Comparison of ENCODE assay signal across 1 cellular context in the genomic region with DNA sequence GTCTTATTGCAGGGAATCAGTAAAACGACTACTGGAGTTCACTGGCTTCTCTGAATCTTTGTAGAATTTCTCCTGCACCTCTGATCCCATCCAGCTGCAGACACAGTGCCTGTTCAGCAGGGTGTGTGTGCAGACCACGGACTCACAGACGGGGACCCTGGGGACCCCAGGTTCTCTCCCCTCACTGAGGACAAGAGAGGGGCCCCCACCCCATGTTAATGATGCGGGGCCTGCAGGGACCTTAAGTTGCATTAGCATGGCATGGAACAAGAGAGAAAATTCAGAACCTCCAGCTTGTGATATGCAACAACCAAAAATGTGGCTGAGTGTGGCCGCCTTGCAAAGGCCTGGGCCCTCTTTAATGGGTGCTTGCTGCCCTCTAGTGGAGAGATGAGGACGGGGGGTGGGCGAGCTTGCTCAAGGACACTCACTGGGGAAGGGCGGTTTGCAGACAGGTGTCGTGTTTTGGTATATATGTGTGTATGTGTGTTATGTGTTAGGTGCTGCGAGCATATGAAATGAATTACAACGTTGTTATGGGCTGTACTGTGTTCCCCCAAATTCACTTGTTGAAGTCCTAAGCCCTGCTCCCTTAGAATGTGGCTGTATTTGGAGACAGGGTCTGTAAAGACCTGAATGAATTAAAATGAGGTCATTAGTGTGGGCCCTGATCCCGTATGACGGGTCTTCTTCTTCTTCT.
TF ChIP-seq lines count a peak whose summit lies in the region.

No MANE protein-coding gene starts in this region.

TF ChIP-seq in K562, 482 proteins besides CTCF, POLR2A, EP300 and RAD21 (continued from another document and continues in another):
- TF ChIP-seq, protein P1, sequence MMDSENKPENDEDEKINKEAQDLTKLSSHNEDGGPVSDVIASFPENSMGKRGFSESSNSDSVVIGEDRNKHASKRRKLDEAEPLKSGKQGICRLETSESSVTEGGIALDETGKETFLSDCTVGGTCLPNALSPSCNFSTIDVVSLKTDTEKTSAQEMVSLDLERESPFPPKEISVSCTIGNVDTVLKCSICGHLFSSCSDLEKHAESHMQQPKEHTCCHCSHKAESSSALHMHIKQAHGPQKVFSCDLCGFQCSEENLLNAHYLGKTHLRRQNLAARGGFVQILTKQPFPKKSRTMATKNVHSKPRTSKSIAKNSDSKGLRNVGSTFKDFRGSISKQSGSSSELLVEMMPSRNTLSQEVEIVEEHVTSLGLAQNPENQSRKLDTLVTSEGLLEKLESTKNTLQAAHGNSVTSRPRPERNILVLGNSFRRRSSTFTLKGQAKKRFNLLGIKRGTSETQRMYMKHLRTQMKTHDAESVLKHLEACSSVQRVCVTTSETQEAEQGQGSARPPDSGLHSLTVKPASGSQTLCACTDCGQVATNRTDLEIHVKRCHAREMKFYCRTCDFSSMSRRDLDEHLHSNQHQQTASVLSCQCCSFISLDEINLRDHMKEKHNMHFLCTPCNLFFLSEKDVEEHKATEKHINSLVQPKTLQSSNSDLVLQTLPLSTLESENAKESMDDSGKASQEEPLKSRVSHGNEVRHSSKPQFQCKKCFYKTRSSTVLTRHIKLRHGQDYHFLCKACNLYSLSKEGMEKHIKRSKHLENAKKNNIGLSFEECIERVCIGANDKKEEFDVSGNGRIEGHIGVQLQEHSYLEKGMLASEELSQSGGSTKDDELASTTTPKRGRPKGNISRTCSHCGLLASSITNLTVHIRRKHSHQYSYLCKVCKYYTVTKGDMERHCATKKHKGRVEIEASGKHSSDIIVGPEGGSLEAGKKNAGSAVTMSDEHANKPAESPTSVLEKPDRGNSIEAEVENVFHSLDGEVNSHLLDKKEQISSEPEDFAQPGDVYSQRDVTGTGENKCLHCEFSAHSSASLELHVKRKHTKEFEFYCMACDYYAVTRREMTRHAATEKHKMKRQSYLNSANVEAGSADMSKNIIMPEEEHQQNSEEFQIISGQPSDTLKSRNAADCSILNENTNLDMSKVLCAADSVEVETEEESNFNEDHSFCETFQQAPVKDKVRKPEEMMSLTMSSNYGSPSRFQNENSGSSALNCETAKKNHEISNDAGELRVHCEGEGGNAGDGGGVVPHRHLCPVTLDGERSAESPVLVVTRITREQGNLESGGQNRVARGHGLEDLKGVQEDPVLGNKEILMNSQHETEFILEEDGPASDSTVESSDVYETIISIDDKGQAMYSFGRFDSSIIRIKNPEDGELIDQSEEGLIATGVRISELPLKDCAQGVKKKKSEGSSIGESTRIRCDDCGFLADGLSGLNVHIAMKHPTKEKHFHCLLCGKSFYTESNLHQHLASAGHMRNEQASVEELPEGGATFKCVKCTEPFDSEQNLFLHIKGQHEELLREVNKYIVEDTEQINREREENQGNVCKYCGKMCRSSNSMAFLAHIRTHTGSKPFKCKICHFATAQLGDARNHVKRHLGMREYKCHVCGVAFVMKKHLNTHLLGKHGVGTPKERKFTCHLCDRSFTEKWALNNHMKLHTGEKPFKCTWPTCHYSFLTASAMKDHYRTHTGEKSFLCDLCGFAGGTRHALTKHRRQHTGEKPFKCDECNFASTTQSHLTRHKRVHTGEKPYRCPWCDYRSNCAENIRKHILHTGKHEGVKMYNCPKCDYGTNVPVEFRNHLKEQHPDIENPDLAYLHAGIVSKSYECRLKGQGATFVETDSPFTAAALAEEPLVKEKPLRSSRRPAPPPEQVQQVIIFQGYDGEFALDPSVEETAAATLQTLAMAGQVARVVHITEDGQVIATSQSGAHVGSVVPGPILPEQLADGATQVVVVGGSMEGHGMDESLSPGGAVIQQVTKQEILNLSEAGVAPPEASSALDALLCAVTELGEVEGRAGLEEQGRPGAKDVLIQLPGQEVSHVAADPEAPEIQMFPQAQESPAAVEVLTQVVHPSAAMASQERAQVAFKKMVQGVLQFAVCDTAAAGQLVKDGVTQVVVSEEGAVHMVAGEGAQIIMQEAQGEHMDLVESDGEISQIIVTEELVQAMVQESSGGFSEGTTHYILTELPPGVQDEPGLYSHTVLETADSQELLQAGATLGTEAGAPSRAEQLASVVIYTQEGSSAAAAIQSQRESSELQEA (IDR thresholded peaks at IDR 0.05; ENCODE audit: low read depth) = no peak
- TF ChIP-seq DNMT1 (IDR thresholded peaks at IDR 0.05) (no peak), TAF7 (tag; IDR thresholded peaks at IDR 0.05) (no peak), SIN3B (IDR thresholded peaks at IDR 0.05; ENCODE audit: low read depth) (0 out of 2 replicates have a peak, but pooled peaks have one; percentile 19), ZNF134 (CRISPR knock-in tag; conservative IDR thresholded peaks at IDR 0.05) (0 out of 2 replicates have a peak, but pooled peaks have one; percentile 30), SPI1 (IDR thresholded peaks at IDR 0.05; ENCODE audit: borderline replicate concordance, low read depth, low read length) (no peak), KDM2B (CRISPR knock-in tag; IDR thresholded peaks at IDR 0.05) (no peak; the same call in 1 of the 2 replicates), GATAD2A (IDR thresholded peaks at IDR 0.05) (no peak), ZFX (CRISPR knock-in tag; IDR thresholded peaks at IDR 0.05) (no peak), MYBL2 (IDR thresholded peaks at IDR 0.05; ENCODE audit: low read depth) (no peak), MYBL2 (CRISPR knock-in tag; IDR thresholded peaks at IDR 0.05; ENCODE audit: borderline replicate concordance) (no peak), ERF (CRISPR knock-in tag; IDR thresholded peaks at IDR 0.05) (peak; percentile 80; the same call in 1 of the 2 replicates), RBM34 (IDR thresholded peaks at IDR 0.05; ENCODE audit: borderline replicate concordance, insufficient read depth, low read length) (no peak), NFYB (IDR thresholded peaks at IDR 0.05; ENCODE audit: extremely low read depth, insufficient read length) (no peak), BCOR (IDR thresholded peaks at IDR 0.05) (no peak; the same call in 1 of the 2 replicates), FOSL1 (tag; conservative IDR thresholded peaks at IDR 0.05) (no peak; the same call in 1 of the 2 replicates), HNRNPH1 (optimal IDR thresholded peaks at IDR 0.05; ENCODE audit: low read depth, low read length) (no peak), HMGN3 (IDR thresholded peaks at IDR 0.05; ENCODE audit: borderline replicate concordance, extremely low read depth, insufficient read length, low read depth, low read length) (no peak), ZNF668 (CRISPR knock-in tag; IDR thresholded peaks at IDR 0.05) (0 out of 2 replicates have a peak, but pooled peaks have one; percentile 49), TBP (optimal IDR thresholded peaks at IDR 0.05; ENCODE audit: low read depth, low read length) (no peak), MTA3 (IDR thresholded peaks at IDR 0.05; ENCODE audit: borderline replicate concordance) (peak; percentile 57; the same call in 1 of the 2 replicates), NCOA2 (IDR thresholded peaks at IDR 0.05; ENCODE audit: partially characterized antibody in 2 of 2) (no peak), HDAC2 (IDR thresholded peaks at IDR 0.05) (peak; percentile 78), ELF1 (tag; IDR thresholded peaks at IDR 0.05) (no peak), ZNF212 (CRISPR knock-in tag; IDR thresholded peaks at IDR 0.05) (no peak), ZNF347 (CRISPR knock-in tag; IDR thresholded peaks at IDR 0.05; ENCODE audit: low read depth) (no peak)
- TF ChIP-seq, protein P2, sequence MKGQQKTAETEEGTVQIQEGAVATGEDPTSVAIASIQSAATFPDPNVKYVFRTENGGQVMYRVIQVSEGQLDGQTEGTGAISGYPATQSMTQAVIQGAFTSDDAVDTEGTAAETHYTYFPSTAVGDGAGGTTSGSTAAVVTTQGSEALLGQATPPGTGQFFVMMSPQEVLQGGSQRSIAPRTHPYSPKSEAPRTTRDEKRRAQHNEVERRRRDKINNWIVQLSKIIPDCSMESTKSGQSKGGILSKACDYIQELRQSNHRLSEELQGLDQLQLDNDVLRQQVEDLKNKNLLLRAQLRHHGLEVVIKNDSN (CRISPR knock-in tag; IDR thresholded peaks at IDR 0.05) = no peak
- TF ChIP-seq, protein P3, sequence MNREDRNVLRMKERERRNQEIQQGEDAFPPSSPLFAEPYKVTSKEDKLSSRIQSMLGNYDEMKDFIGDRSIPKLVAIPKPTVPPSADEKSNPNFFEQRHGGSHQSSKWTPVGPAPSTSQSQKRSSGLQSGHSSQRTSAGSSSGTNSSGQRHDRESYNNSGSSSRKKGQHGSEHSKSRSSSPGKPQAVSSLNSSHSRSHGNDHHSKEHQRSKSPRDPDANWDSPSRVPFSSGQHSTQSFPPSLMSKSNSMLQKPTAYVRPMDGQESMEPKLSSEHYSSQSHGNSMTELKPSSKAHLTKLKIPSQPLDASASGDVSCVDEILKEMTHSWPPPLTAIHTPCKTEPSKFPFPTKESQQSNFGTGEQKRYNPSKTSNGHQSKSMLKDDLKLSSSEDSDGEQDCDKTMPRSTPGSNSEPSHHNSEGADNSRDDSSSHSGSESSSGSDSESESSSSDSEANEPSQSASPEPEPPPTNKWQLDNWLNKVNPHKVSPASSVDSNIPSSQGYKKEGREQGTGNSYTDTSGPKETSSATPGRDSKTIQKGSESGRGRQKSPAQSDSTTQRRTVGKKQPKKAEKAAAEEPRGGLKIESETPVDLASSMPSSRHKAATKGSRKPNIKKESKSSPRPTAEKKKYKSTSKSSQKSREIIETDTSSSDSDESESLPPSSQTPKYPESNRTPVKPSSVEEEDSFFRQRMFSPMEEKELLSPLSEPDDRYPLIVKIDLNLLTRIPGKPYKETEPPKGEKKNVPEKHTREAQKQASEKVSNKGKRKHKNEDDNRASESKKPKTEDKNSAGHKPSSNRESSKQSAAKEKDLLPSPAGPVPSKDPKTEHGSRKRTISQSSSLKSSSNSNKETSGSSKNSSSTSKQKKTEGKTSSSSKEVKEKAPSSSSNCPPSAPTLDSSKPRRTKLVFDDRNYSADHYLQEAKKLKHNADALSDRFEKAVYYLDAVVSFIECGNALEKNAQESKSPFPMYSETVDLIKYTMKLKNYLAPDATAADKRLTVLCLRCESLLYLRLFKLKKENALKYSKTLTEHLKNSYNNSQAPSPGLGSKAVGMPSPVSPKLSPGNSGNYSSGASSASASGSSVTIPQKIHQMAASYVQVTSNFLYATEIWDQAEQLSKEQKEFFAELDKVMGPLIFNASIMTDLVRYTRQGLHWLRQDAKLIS (CRISPR knock-in tag; IDR thresholded peaks at IDR 0.05) = no peak
- TF ChIP-seq, protein P4, sequence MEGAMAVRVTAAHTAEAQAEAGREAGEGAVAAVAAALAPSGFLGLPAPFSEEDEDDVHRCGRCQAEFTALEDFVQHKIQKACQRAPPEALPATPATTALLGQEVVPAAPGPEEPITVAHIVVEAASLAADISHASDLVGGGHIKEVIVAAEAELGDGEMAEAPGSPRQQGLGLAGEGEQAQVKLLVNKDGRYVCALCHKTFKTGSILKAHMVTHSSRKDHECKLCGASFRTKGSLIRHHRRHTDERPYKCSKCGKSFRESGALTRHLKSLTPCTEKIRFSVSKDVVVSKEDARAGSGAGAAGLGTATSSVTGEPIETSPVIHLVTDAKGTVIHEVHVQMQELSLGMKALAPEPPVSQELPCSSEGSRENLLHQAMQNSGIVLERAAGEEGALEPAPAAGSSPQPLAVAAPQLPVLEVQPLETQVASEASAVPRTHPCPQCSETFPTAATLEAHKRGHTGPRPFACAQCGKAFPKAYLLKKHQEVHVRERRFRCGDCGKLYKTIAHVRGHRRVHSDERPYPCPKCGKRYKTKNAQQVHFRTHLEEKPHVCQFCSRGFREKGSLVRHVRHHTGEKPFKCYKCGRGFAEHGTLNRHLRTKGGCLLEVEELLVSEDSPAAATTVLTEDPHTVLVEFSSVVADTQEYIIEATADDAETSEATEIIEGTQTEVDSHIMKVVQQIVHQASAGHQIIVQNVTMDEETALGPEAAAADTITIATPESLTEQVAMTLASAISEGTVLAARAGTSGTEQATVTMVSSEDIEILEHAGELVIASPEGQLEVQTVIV (CRISPR knock-in tag; IDR thresholded peaks at IDR 0.05; ENCODE audit: borderline replicate concordance) = no peak
- TF ChIP-seq, protein P5, sequence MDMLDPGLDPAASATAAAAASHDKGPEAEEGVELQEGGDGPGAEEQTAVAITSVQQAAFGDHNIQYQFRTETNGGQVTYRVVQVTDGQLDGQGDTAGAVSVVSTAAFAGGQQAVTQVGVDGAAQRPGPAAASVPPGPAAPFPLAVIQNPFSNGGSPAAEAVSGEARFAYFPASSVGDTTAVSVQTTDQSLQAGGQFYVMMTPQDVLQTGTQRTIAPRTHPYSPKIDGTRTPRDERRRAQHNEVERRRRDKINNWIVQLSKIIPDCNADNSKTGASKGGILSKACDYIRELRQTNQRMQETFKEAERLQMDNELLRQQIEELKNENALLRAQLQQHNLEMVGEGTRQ (CRISPR knock-in tag; IDR thresholded peaks at IDR 0.05) = no peak; the same call in 1 of the 2 replicates
- TF ChIP-seq, protein P6, sequence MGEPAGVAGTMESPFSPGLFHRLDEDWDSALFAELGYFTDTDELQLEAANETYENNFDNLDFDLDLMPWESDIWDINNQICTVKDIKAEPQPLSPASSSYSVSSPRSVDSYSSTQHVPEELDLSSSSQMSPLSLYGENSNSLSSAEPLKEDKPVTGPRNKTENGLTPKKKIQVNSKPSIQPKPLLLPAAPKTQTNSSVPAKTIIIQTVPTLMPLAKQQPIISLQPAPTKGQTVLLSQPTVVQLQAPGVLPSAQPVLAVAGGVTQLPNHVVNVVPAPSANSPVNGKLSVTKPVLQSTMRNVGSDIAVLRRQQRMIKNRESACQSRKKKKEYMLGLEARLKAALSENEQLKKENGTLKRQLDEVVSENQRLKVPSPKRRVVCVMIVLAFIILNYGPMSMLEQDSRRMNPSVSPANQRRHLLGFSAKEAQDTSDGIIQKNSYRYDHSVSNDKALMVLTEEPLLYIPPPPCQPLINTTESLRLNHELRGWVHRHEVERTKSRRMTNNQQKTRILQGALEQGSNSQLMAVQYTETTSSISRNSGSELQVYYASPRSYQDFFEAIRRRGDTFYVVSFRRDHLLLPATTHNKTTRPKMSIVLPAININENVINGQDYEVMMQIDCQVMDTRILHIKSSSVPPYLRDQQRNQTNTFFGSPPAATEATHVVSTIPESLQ (CRISPR knock-in tag; IDR thresholded peaks at IDR 0.05) = no peak
